In genomic region chr7:81500631-81501030, GRCh38 we compare ENCODE assay signal across 22 cellular contexts.
A peak's percentile ranks its signal among the peaks of the same experiment; 100 is the strongest.
DNase-seq lines count a peak whose midpoint lies in the region; ATAC-seq and TF ChIP-seq lines count a peak whose summit lies in the region.
"Had no signal": no experiment of that assay in that cellular context is flagged by ENCODE, and none has a peak within 500 bp of the region (broad histone marks: within the 10 kb centered on the region; RNA-seq: fewer than 3 reads in every experiment).

No MANE protein-coding gene starts in this region.

- no peak for ATAC-seq in GM19463 (IDR thresholded peaks at IDR 0.05; ENCODE audit: unreplicated experiment)
- ATAC-seq in effector memory CD8-positive, alpha-beta T cell (replicated peaks): no peak
- ATAC-seq: activated CD8-positive, alpha-beta T cell treated with anti-CD3 and anti-CD28 coated beads, Interleukin-2, amount 10 ng/mL, durations not matched to agents 7 days and 5 days; body of pancreas had no signal

- H3K79me2 ChIP-seq in ACC112 (ENCODE audit: control insufficient read depth, insufficient read depth, low read length, unreplicated experiment) (no peaks in the 10 kb centered on the region), Loucy (ENCODE audit: insufficient read depth, low read length) (no peaks in the 10 kb centered on the region), mammary epithelial cell (ENCODE audit: insufficient read depth, low read length) (no peaks in the 10 kb centered on the region)

- no peaks in the 10 kb centered on the region for H3F3A ChIP-seq in Loucy (ENCODE audit: low read depth)

- H2AFZ ChIP-seq in ACC112 (ENCODE audit: low read length, unreplicated experiment) (peak overlapping the region; percentile 73), Loucy (ENCODE audit: low read length) (peak overlapping the region; percentile 65; the same call in 1 of the 2 replicates), mammary epithelial cell (ENCODE audit: low read depth, low read length) (peak overlapping the region; percentile 51)

- H3K4me3 ChIP-seq in ACC112 (ENCODE audit: low read depth, low read length): no peak overlapping the region
- H3K4me3 ChIP-seq in Loucy (ENCODE audit: low read length, poor library complexity, severe bottlenecking): no peak overlapping the region
- no peak overlapping the region for H3K4me3 ChIP-seq in mammary epithelial cell (replicated peaks in 1 of 3; ENCODE audit: insufficient read depth in 1 of 3, low read depth in 2 of 3, low read length in 3 of 3)
- H3K4me3 ChIP-seq: BLaER1, body of pancreas, gastroesophageal sphincter, right atrium auricular region had no signal

- no peaks in the 10 kb centered on the region for H3K9me2 ChIP-seq in Loucy (replicated peaks; ENCODE audit: low read depth, low read length)

- H3K27me3 ChIP-seq in ACC112 (ENCODE audit: insufficient read depth, low read length) (no peaks in the 10 kb centered on the region), Loucy (ENCODE audit: insufficient read depth, low read length, poor library complexity, severe bottlenecking) (no peaks in the 10 kb centered on the region), mammary epithelial cell (ENCODE audit: insufficient read depth, low read length) (no peaks in the 10 kb centered on the region)
- H3K27me3 ChIP-seq: BLaER1, body of pancreas, gastroesophageal sphincter, right atrium auricular region had no signal

- no peaks in the 10 kb centered on the region for H3K36me3 Mint-ChIP-seq in mesothelial cell of epicardium
- no peaks in the 10 kb centered on the region for H3K36me3 Mint-ChIP-seq in effector memory CD8-positive, alpha-beta T cell (ENCODE audit: insufficient read depth)
- H3K36me3 Mint-ChIP-seq: activated naive CD4-positive, alpha-beta T cell treated with anti-CD3 and anti-CD28 coated beads, Interleukin-2, amount 10 ng/mL, durations not matched to agents 7 days and 5 days had no signal

- TF ChIP-seq CTCF in Loucy (conservative IDR thresholded peaks at IDR 0.05; ENCODE audit: low read length) (no peak), mammary epithelial cell (conservative IDR thresholded peaks at IDR 0.05 in 1 of 2, IDR thresholded peaks at IDR 0.05 in 1 of 2; ENCODE audit: extremely low read depth in 1 of 2, insufficient read depth in 1 of 2, low read depth in 1 of 2, low read length in 2 of 2) (no peak), mesothelial cell of epicardium (IDR thresholded peaks at IDR 0.05; ENCODE audit: unreplicated experiment) (no peak)

- CTCF ChIA-PET in mammary epithelial cell (lab: Charles Lee; ENCODE audit: low non-redundant PET): interaction anchor here (0.6 kb wide), 2 partner anchors 516 to 1041 kb away, joined by 3 to 6 read pairs; no protein-coding TSS in a partner anchor

- H3K27me3 Mint-ChIP-seq in mesothelial cell of epicardium (ENCODE audit: low read depth): no peaks in the 10 kb centered on the region
- H3K27me3 Mint-ChIP-seq in effector memory CD8-positive, alpha-beta T cell: no peaks in the 10 kb centered on the region
- H3K27me3 Mint-ChIP-seq: activated naive CD4-positive, alpha-beta T cell treated with anti-CD3 and anti-CD28 coated beads, Interleukin-2, amount 10 ng/mL, durations not matched to agents 7 days and 5 days had no signal

- H3K9ac ChIP-seq in Loucy (ENCODE audit: low read depth, low read length, poor library complexity, severe bottlenecking) (no peak overlapping the region), mammary epithelial cell (ENCODE audit: insufficient read depth, low read length) (no peak overlapping the region)
- H3K9ac ChIP-seq: BLaER1 had no signal

- H3K4me1 Mint-ChIP-seq in mesothelial cell of epicardium: peaks cover 33% of the 10 kb centered on the region
- H3K4me1 Mint-ChIP-seq in effector memory CD8-positive, alpha-beta T cell (ENCODE audit: low read depth in 2 of 2): no peaks in the 10 kb centered on the region
- H3K4me1 Mint-ChIP-seq: activated naive CD4-positive, alpha-beta T cell treated with anti-CD3 and anti-CD28 coated beads, Interleukin-2, amount 10 ng/mL, durations not matched to agents 7 days and 5 days had no signal

- H3K27ac ChIP-seq in ACC112 (ENCODE audit: low read depth, low read length) (no peak overlapping the region), mammary epithelial cell (ENCODE audit: insufficient read depth, low read depth, low read length) (no peak overlapping the region)
- H3K27ac ChIP-seq: BLaER1, body of pancreas had no signal

- H3K4me1 ChIP-seq in ACC112 (ENCODE audit: control insufficient read depth, insufficient read depth, low read length, unreplicated experiment) (peaks cover 26% of the 10 kb centered on the region), Loucy (ENCODE audit: insufficient read depth, low read length, poor library complexity, severe bottlenecking) (no peaks in the 10 kb centered on the region), mammary epithelial cell (ENCODE audit: insufficient read depth, low read length) (peaks cover 3% of the 10 kb centered on the region)
- H3K4me1 ChIP-seq: BLaER1, body of pancreas had no signal

- in situ Hi-C loops in mammary epithelial cell (cut with MboI; ENCODE audit: low sequenced_read_pairs in 2 of 2): loop anchor here (5.0 to 10.0 kb wide), 3 partner anchors 204 to 524 kb away; no protein-coding TSS in a partner anchor

- H3K27ac Mint-ChIP-seq in mesothelial cell of epicardium: peak overlapping the region; percentile 5
- H3K27ac Mint-ChIP-seq in effector memory CD8-positive, alpha-beta T cell: no peak overlapping the region
- H3K27ac Mint-ChIP-seq: activated CD8-positive, alpha-beta T cell treated with anti-CD3 and anti-CD28 coated beads, Interleukin-2, amount 10 ng/mL, durations not matched to agents 7 days and 5 days; activated naive CD4-positive, alpha-beta T cell treated with anti-CD3 and anti-CD28 coated beads, Interleukin-2, amount 10 ng/mL, durations not matched to agents 7 days and 5 days; T-helper 1 cell treated with Interleukin-12 subunit alpha and Interleukin-12 subunit beta and Interleukin-4 antibody, amounts not matched to agents 30 μg/mL and 1 μg/mL, for 36 hours had no signal

- H3K9me3 Mint-ChIP-seq in mesothelial cell of epicardium: no peaks in the 10 kb centered on the region
- peaks cover 6% of the 10 kb centered on the region in 2 donors for H3K9me3 Mint-ChIP-seq in effector memory CD8-positive, alpha-beta T cell
- H3K9me3 Mint-ChIP-seq: activated naive CD4-positive, alpha-beta T cell treated with anti-CD3 and anti-CD28 coated beads, Interleukin-2, amount 10 ng/mL, durations not matched to agents 7 days and 5 days; T-helper 1 cell treated with Interleukin-12 subunit alpha and Interleukin-12 subunit beta and Interleukin-4 antibody, amounts not matched to agents 30 μg/mL and 1 μg/mL, for 36 hours had no signal

- no TSS peak for BruUV-seq in mammary epithelial cell (replicated peaks; lab: Mats Ljungman, UMichigan)

- H4K20me1 ChIP-seq in Loucy (ENCODE audit: insufficient read depth, low read length, poor library complexity, severe bottlenecking) (no peaks in the 10 kb centered on the region), mammary epithelial cell (ENCODE audit: insufficient read depth, low read length) (no peaks in the 10 kb centered on the region)
- H4K20me1 ChIP-seq: BLaER1 had no signal

- H3K36me3 ChIP-seq in ACC112 (ENCODE audit: insufficient read depth, low read length) (no peaks in the 10 kb centered on the region), Loucy (ENCODE audit: insufficient read depth, low read length) (no peaks in the 10 kb centered on the region), mammary epithelial cell (ENCODE audit: insufficient read depth, low read length) (no peaks in the 10 kb centered on the region)
- H3K36me3 ChIP-seq: BLaER1, gastroesophageal sphincter, right atrium auricular region had no signal

- dilution Hi-C loops in mammary epithelial cell (cut with HindIII; ENCODE audit: low sequenced_read_pairs): loop anchor here (25.0 kb wide), 1 partner anchor 237 kb away; no protein-coding TSS in a partner anchor

- 78% methylated on average over 8 of the region's 8 CpGs for WGBS in mammary epithelial cell (ENCODE audit: low coverage, missing lambda C conversion rate)

- no peak overlapping the region for H3K4me2 ChIP-seq in Loucy (ENCODE audit: low read depth, low read length, poor library complexity, severe bottlenecking)
- no peak overlapping the region for H3K4me2 ChIP-seq in mammary epithelial cell (ENCODE audit: insufficient read depth, low read depth, low read length)
- H3K4me2 ChIP-seq: BLaER1 had no signal

- no peak for DNase-seq in mammary epithelial cell
- DNase-seq in mesothelial cell of epicardium (ENCODE audit: low spot score in 2 of 2, unreplicated experiment in 2 of 2): no peak
- no peak for DNase-seq in effector memory CD8-positive, alpha-beta T cell
- DNase-seq in T-helper 9 cell: no peak
- DNase-seq: activated CD4-positive, alpha-beta T cell treated with anti-CD3 and anti-CD28 coated beads for 4 hours; activated CD8-positive, alpha-beta T cell treated with anti-CD3 and anti-CD28 coated beads, Interleukin-2, amount 10 ng/mL, durations not matched to agents 7 days and 5 days; activated naive CD4-positive, alpha-beta T cell treated with anti-CD3 and anti-CD28 coated beads, Interleukin-2, amount 10 ng/mL, durations not matched to agents 7 days and 5 days; body of pancreas; cerebellar nuclear complex; DMS153; NCI-H2029; NCI-H2227 treated with DMSO at 0.1 percent for 48 hours; NCI-H774; small intestine; stimulated activated naive CD4-positive, alpha-beta T cell had no signal

- H3K9me3 ChIP-seq in Loucy (ENCODE audit: insufficient read depth, low read depth, low read length): no peaks in the 10 kb centered on the region
- no peaks in the 10 kb centered on the region for H3K9me3 ChIP-seq in mammary epithelial cell (replicated peaks; ENCODE audit: insufficient read depth, low read length)
- H3K9me3 ChIP-seq: BLaER1, body of pancreas, gastroesophageal sphincter, right atrium auricular region had no signal

- intact Hi-C loops in mammary epithelial cell (cut with micrococcal nuclease): loop anchor here (1.0 to 10.0 kb wide), 3 partner anchors 276 to 1104 kb away; no protein-coding TSS in a partner anchor

- no peak overlapping the region for H3K4me3 Mint-ChIP-seq in mesothelial cell of epicardium
- no peak overlapping the region for H3K4me3 Mint-ChIP-seq in effector memory CD8-positive, alpha-beta T cell
- H3K4me3 Mint-ChIP-seq: activated CD8-positive, alpha-beta T cell treated with anti-CD3 and anti-CD28 coated beads, Interleukin-2, amount 10 ng/mL, durations not matched to agents 7 days and 5 days; activated naive CD4-positive, alpha-beta T cell treated with anti-CD3 and anti-CD28 coated beads, Interleukin-2, amount 10 ng/mL, durations not matched to agents 7 days and 5 days; T-helper 1 cell treated with Interleukin-12 subunit alpha and Interleukin-12 subunit beta and Interleukin-4 antibody, amounts not matched to agents 30 μg/mL and 1 μg/mL, for 36 hours had no signal
